Comparison of ENCODE assay signal across 15 cellular contexts in the genomic region with DNA sequence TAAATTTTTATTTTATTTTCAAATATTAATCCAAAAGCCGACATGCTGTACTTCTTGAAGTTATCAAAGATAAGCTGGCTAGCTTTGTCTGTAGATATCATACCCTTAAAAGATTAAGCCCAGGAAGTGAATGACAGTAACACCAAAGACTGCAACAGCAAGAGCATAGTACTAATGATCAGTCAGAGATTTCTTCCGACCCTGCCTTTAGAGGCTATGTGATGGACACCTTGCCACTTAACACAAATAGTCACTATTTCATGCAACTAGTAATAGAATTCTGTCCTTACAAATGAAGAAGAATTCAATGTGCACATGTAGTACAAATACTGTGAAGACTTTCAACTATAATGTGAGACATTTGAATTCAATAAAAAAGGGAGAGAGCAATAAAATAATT. TPM values are rescaled to one million over a fixed set of nuclear protein-coding genes. Genes with fewer than 3 reads are reported as not detected.
A peak's percentile ranks its signal among the peaks of the same experiment; 100 is the strongest.
DNase-seq lines count a peak whose midpoint lies in the region; ATAC-seq and TF ChIP-seq lines count a peak whose summit lies in the region.
"Had no signal": no experiment of that assay in that cellular context is flagged by ENCODE, and none has a peak within 500 bp of the region (broad histone marks: within the 10 kb centered on the region; RNA-seq: fewer than 3 reads in every experiment).

No MANE protein-coding gene starts in this region.

- ATAC-seq in T-helper 17 cell (no peak), thoracic aorta (ENCODE audit: insufficient number of reproducible peaks, low FRiP score, low read depth) (no peak), HG03135 (IDR thresholded peaks at IDR 0.05; ENCODE audit: unreplicated experiment) (no peak)

- H3K4me1 Mint-ChIP-seq in activated T-cell treated with anti-CD3 and anti-CD28 coated beads, Interleukin-2, amount 50 U/mL, for 24 hours (ENCODE audit: low read depth): peaks cover 90% of the 10 kb centered on the region
- H3K4me1 Mint-ChIP-seq in T-helper 17 cell: peaks cover 60% of the 10 kb centered on the region

- H3K36me3 ChIP-seq in esophagus muscularis mucosa (no peaks in the 10 kb centered on the region), thoracic aorta (no peaks in the 10 kb centered on the region)
- H3K36me3 ChIP-seq: left ventricle myocardium inferior, neural progenitor cell had no signal

- H3K9me3 ChIP-seq in T-helper 17 cell (ENCODE audit: control insufficient read depth, low read length, poor library complexity, severe bottlenecking) (no peaks in the 10 kb centered on the region), esophagus muscularis mucosa (no peaks in the 10 kb centered on the region), thoracic aorta (no peaks in the 10 kb centered on the region)
- H3K9me3 ChIP-seq: left ventricle myocardium inferior had no signal

- no peak for TF ChIP-seq CTCF in esophagus muscularis mucosa (IDR thresholded peaks at IDR 0.05)
- TF ChIP-seq CTCF in thoracic aorta (IDR thresholded peaks at IDR 0.05): no peak
- no peak for TF ChIP-seq CTCF in GM13977 (IDR thresholded peaks at IDR 0.05; ENCODE audit: extremely low read depth, insufficient read depth, missing control alignments)

- intact Hi-C loops in esophagus muscularis mucosa (cut with DNase I): no loop called here

- no peak for DNase-seq in activated T-cell treated with anti-CD3 and anti-CD28 coated beads, Interleukin-2, amount 50 U/mL, for 24 hours
- no peak for DNase-seq in activated T-cell treated with anti-CD3 and anti-CD28 coated beads for 4 hours
- no peak for DNase-seq in T-helper 17 cell
- DNase-seq in esophagus muscularis mucosa (ENCODE audit: extremely low spot score): no peak
- DNase-seq in thoracic aorta (ENCODE audit: low spot score): no peak
- DNase-seq in GM13977 (ENCODE audit: low spot score): no peak
- no peak for DNase-seq in activated CD4-positive, CD25-positive, alpha-beta regulatory T cell treated with anti-CD3 and anti-CD28 coated beads, Interleukin-2, amount 50 U/mL, for 72 hours
- DNase-seq: activated CD4-positive, alpha-beta T cell treated with anti-CD3 and anti-CD28 coated beads, Interleukin-2, amount 50 U/mL, for 48 hours; cortex of kidney; hypothalamus; left ventricle myocardium inferior; NCI-H2029 treated with DMSO at 0.1 percent for 48 hours; NCI-H526 had no signal

- H3K36me3 Mint-ChIP-seq in activated T-cell treated with anti-CD3 and anti-CD28 coated beads, Interleukin-2, amount 50 U/mL, for 24 hours (ENCODE audit: low read depth): peaks cover 2% of the 10 kb centered on the region
- peaks cover 3% of the 10 kb centered on the region for H3K36me3 Mint-ChIP-seq in T-helper 17 cell (ENCODE audit: low read depth)

- no peak for TF ChIP-seq EP300 in esophagus muscularis mucosa (IDR thresholded peaks at IDR 0.05)

- no peaks in the 10 kb centered on the region for H3K27me3 Mint-ChIP-seq in activated T-cell treated with anti-CD3 and anti-CD28 coated beads, Interleukin-2, amount 50 U/mL, for 24 hours
- no peaks in the 10 kb centered on the region for H3K27me3 Mint-ChIP-seq in T-helper 17 cell

- H3K4me3 ChIP-seq in esophagus muscularis mucosa (no peak overlapping the region), thoracic aorta (no peak overlapping the region)
- H3K4me3 ChIP-seq: left ventricle myocardium inferior, neural progenitor cell had no signal

- 91% methylated on average over 2 of the region's 2 CpGs for WGBS in esophagus muscularis mucosa

- H3K27ac Mint-ChIP-seq in activated T-cell treated with anti-CD3 and anti-CD28 coated beads, Interleukin-2, amount 50 U/mL, for 24 hours: peak overlapping the region; percentile 90
- H3K27ac Mint-ChIP-seq in T-helper 17 cell: peak overlapping the region; percentile 98
- H3K27ac Mint-ChIP-seq: neural progenitor cell had no signal

- peak overlapping the region in 3 of 4 donors; percentile 69 to 74 (median 74) for H3K27ac ChIP-seq in esophagus muscularis mucosa (replicated peaks in 1 of 4)
- peak overlapping the region; percentile 71 to 88 for H3K27ac ChIP-seq in thoracic aorta
- H3K27ac ChIP-seq: neural progenitor cell had no signal

- H3K9me3 Mint-ChIP-seq in activated T-cell treated with anti-CD3 and anti-CD28 coated beads, Interleukin-2, amount 50 U/mL, for 24 hours: peaks cover 5% of the 10 kb centered on the region

- in situ Hi-C loops in GM13977 (cut with MboI; ENCODE audit: low pct_unique_long_range_greater_than_20kb, low sequenced_read_pairs, unreplicated experiment): no loop called here

- no peak for TF ChIP-seq POLR2A in esophagus muscularis mucosa (IDR thresholded peaks at IDR 0.05; ENCODE audit: low read depth)

- H3K4me3 Mint-ChIP-seq in activated T-cell treated with anti-CD3 and anti-CD28 coated beads, Interleukin-2, amount 50 U/mL, for 24 hours: peak overlapping the region; percentile 46
- peak overlapping the region; percentile 60 for H3K4me3 Mint-ChIP-seq in T-helper 17 cell
- H3K4me3 Mint-ChIP-seq: neural progenitor cell had no signal

- H3K27me3 ChIP-seq in esophagus muscularis mucosa (no peaks in the 10 kb centered on the region), thoracic aorta (replicated peaks; ENCODE audit: insufficient read depth) (no peaks in the 10 kb centered on the region)

- H3K4me1 ChIP-seq in esophagus muscularis mucosa: peaks cover 20 to 50% (median 41%) of the 10 kb centered on the region in 4 donors
- peaks cover 31 to 49% of the 10 kb centered on the region in 2 donors for H3K4me1 ChIP-seq in thoracic aorta (ENCODE audit: control insufficient read depth in 1 of 2, low read depth in 2 of 2)

RNA-seq across cellular contexts. Expression of a gene that starts 9.2 kb away (rescaled TPM):
- total RNA-seq in T-helper 17 cell: 100 to 1,000 TPM; 641 to 725 TPM
- total RNA-seq in esophagus muscularis mucosa: 100 to 1,000 TPM; 635 to 868 (median 720) TPM
- 1,000 to 10,000 TPM in 1 of 2 donors, 100 to 1,000 TPM in 1; 783 to 1,062 TPM for total RNA-seq in thoracic aorta
